ENCODE assay signal across 1 cellular context in genomic region chr3:43855674-43856299, GRCh38.
TF ChIP-seq lines count a peak whose summit lies in the region.

No MANE protein-coding gene starts in this region.

TF ChIP-seq in GM23338, 12 proteins besides CTCF, POLR2A, EP300 and RAD21 (continued from another document):
- no peak for TF ChIP-seq NANOG (IDR thresholded peaks at IDR 0.05; ENCODE audit: borderline replicate concordance)
- no peak for TF ChIP-seq JUNB (IDR thresholded peaks at IDR 0.05; ENCODE audit: unreplicated experiment)
- TF ChIP-seq STAT1 (IDR thresholded peaks at IDR 0.05; ENCODE audit: unreplicated experiment), result no peak
- TF ChIP-seq ZNF331 (CRISPR knock-in tag; IDR thresholded peaks at IDR 0.05; ENCODE audit: low read depth), result no peak
